ENCODE assay signal across 23 cellular contexts in the genomic region with DNA sequence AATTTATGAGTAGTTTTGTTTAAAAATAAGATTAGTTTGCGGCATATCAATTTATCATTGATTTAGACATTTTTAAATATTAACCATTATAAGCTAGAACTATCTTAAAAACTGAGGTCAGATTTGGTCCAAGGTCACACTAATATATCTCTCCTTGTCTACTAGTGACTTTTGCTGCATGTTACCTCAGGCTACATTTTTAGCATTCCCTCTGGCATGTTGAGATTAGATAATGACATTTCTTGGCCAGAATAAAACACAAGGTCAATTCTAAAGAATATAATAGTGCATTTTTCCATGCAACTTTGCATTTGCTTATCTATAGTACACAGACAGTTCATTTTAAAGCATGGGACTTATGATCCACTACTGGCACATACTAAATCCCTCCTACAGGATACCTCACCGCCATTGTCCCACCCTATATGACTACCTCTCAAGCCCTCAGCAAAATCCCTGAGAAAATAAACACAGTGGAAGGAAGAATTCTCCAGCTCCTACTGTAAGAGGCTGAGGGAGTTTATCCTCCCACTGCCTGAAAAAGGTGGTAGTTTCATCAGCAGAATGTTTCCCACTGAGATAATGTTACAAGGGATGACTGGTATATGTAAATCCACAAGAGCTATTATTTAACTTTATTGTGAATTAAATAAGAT.
DNase-seq lines count a peak whose midpoint lies in the region; ATAC-seq and TF ChIP-seq lines count a peak whose summit lies in the region.
"Had no signal": no experiment of that assay in that cellular context is flagged by ENCODE, and none has a peak within 500 bp of the region (broad histone marks: within the 10 kb centered on the region; RNA-seq: fewer than 3 reads in every experiment).

No MANE protein-coding gene starts in this region.

- H3K9me3 Mint-ChIP-seq in neural progenitor cell: no peaks in the 10 kb centered on the region

- no peaks in the 10 kb centered on the region for H4K20me1 ChIP-seq in neural progenitor cell (ENCODE audit: low read depth)

- H3K9me3 ChIP-seq in cardiac muscle cell (ENCODE audit: low read depth) (no peaks in the 10 kb centered on the region), neural progenitor cell (ENCODE audit: low read depth) (no peaks in the 10 kb centered on the region), stomach (no peaks in the 10 kb centered on the region)
- H3K9me3 ChIP-seq: BE2C, HAP-1 had no signal

- peaks cover 24% of the 10 kb centered on the region for H3K4me1 ChIP-seq in cardiac muscle cell (ENCODE audit: low read depth)
- no peaks in the 10 kb centered on the region for H3K4me1 ChIP-seq in neural progenitor cell
- no peaks in the 10 kb centered on the region for H3K4me1 ChIP-seq in stomach
- H3K4me1 ChIP-seq: BE2C, HAP-1 had no signal

- no peak for TF ChIP-seq EP300 in stomach (IDR thresholded peaks at IDR 0.05)

- peak in 1 of 2 donors; percentile 51 for DNase-seq in cardiac muscle cell (ENCODE audit: low read depth in 1 of 2, low spot score in 1 of 2)
- no peak for DNase-seq in cardiac septum (ENCODE audit: low spot score)
- peak; percentile 35 for DNase-seq in choroid plexus epithelial cell (ENCODE audit: low read depth)
- DNase-seq in kidney glomerular epithelial cell (lab: John Stamatoyannopoulos, UW): peak; percentile 15
- DNase-seq in cerebellar nuclear complex (lab: John Stamatoyannopoulos, UW): no peak
- no peak for DNase-seq in neural progenitor cell (ENCODE audit: low spot score)
- DNase-seq in stomach: no peak
- DNase-seq: BE2C; CD4-positive, CD25-positive, alpha-beta regulatory T cell; COR-L47; DMS 273 treated with DMSO at 0.1 percent for 48 hours; DND-41; Karpas-422; NCI-H1048; NCI-H1436; NCI-H2029; NCI-H446; NCI-H748 treated with DMSO at 0.1 percent for 48 hours; NK-92 treated with Interleukin-12 subunit alpha and Interleukin-12 subunit beta, amount 100 ng/mL, for 24 hours; SHP77 had no signal

- no peaks in the 10 kb centered on the region for H3K36me3 ChIP-seq in cardiac muscle cell
- no peaks in the 10 kb centered on the region for H3K36me3 ChIP-seq in neural progenitor cell
- no peaks in the 10 kb centered on the region for H3K36me3 ChIP-seq in stomach
- H3K36me3 ChIP-seq: BE2C, HAP-1 had no signal

- H3K27me3 ChIP-seq in cardiac muscle cell: no peaks in the 10 kb centered on the region
- no peaks in the 10 kb centered on the region for H3K27me3 ChIP-seq in neural progenitor cell
- no peaks in the 10 kb centered on the region for H3K27me3 ChIP-seq in stomach
- H3K27me3 ChIP-seq: BE2C had no signal

- no peak overlapping the region for H2AFZ ChIP-seq in neural progenitor cell (replicated peaks)

- H3F3A ChIP-seq in neural progenitor cell (ENCODE audit: low read depth): no peaks in the 10 kb centered on the region

- no peak for ATAC-seq in HG02759 (IDR thresholded peaks at IDR 0.05; ENCODE audit: unreplicated experiment)

- TF ChIP-seq CTCF in cardiac muscle cell (IDR thresholded peaks at IDR 0.05; ENCODE audit: low read depth, low read length) (no peak), choroid plexus epithelial cell (conservative IDR thresholded peaks at IDR 0.05; ENCODE audit: low read depth, low read length) (no peak), neural progenitor cell (IDR thresholded peaks at IDR 0.05) (no peak), stomach (IDR thresholded peaks at IDR 0.05) (no peak)

- no peak overlapping the region for H3K4me2 ChIP-seq in neural progenitor cell

- H3K36me3 Mint-ChIP-seq in neural progenitor cell: no peaks in the 10 kb centered on the region
- H3K36me3 Mint-ChIP-seq: CD4-positive, CD25-positive, alpha-beta regulatory T cell; IgD-negative memory B cell had no signal

- H3K79me2 ChIP-seq in neural progenitor cell (ENCODE audit: low read depth): no peaks in the 10 kb centered on the region

- H3K4me1 Mint-ChIP-seq in neural progenitor cell: no peaks in the 10 kb centered on the region
- H3K4me1 Mint-ChIP-seq: CD4-positive, CD25-positive, alpha-beta regulatory T cell; IgD-negative memory B cell had no signal

- 18 to 42% (median 26%) methylated on average over 2 of the region's 2 CpGs for WGBS in stomach, 5 donors

- intact Hi-C loops in cardiac septum (cut with DNase I): no loop called here
- intact Hi-C loops in stomach (cut with DNase I; ENCODE audit: low total_unique reads): no loop called here

- no peak overlapping the region for H3K27ac Mint-ChIP-seq in neural progenitor cell
- H3K27ac Mint-ChIP-seq: CD4-positive, CD25-positive, alpha-beta regulatory T cell; IgD-negative memory B cell had no signal

- H3K27ac ChIP-seq in cardiac muscle cell: peak overlapping the region; percentile 86
- no peak overlapping the region for H3K27ac ChIP-seq in neural progenitor cell
- no peak overlapping the region for H3K27ac ChIP-seq in stomach

- H3K4me3 ChIP-seq in cardiac muscle cell (no peak overlapping the region), choroid plexus epithelial cell (ENCODE audit: low read depth, low read length) (no peak overlapping the region), neural progenitor cell (no peak overlapping the region), stomach (no peak overlapping the region)
- H3K4me3 ChIP-seq: HAP-1 had no signal

- no peak overlapping the region for H3K9ac ChIP-seq in neural progenitor cell

- H3K27me3 Mint-ChIP-seq in neural progenitor cell (ENCODE audit: insufficient read depth, low read depth): peaks cover 4% of the 10 kb centered on the region
- H3K27me3 Mint-ChIP-seq: CD4-positive, CD25-positive, alpha-beta regulatory T cell; IgD-negative memory B cell had no signal

- H3K4me3 Mint-ChIP-seq in neural progenitor cell: no peak overlapping the region
- H3K4me3 Mint-ChIP-seq: CD4-positive, CD25-positive, alpha-beta regulatory T cell; IgD-negative memory B cell had no signal

- TF ChIP-seq POLR2A in stomach (IDR thresholded peaks at IDR 0.05): no peak

Comparison
In these comparisons a context has a peak if more than half of its experiments do, and no peak if none do; other contexts are left out.
1. DNase-seq: peak in choroid plexus epithelial cell (single experiment) and kidney glomerular epithelial cell (single experiment); none in cardiac septum (single experiment), cerebellar nuclear complex (0 of 2), neural progenitor cell (single experiment) and stomach (single experiment).